Comparison of ENCODE assay signal across 1 cellular context in genomic region chr12:56258820-56259183, GRCh38.
TF ChIP-seq lines count a peak whose summit lies in the region.

No MANE protein-coding gene starts in this region.

TF ChIP-seq in GM12878, 131 proteins besides CTCF, POLR2A, EP300 and RAD21:
- TF ChIP-seq RFX5 (IDR thresholded peaks at IDR 0.05; ENCODE audit: low read depth, low read length) (no peak), FOXM1 (IDR thresholded peaks at IDR 0.05; ENCODE audit: low read depth, low read length) (no peak), CBFB (IDR thresholded peaks at IDR 0.05; ENCODE audit: low read depth) (no peak)
